8 cellular contexts compared by ENCODE assay signal in the genomic region with DNA sequence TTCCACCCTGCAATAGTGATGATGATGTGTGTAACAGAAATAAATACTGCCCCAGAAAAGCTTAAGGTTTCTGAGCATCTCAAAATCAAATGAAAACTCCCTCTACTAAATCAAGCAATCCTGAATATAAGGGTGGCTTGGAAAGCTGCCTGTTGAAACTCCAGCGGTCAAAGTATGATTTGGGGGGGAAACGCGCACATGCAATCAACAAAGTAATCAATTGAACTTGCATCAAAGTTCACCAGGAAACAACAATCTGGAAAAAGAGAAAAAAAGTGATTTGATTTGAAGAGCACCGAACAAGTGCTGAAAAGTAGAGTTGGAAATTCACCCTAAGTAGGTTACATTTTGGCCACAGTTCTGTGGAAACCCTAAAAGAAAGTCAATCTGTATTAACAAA. TPM values are rescaled to one million over a fixed set of nuclear protein-coding genes. Genes with fewer than 3 reads are reported as not detected.
A peak's percentile ranks its signal among the peaks of the same experiment; 100 is the strongest.
DNase-seq lines count a peak whose midpoint lies in the region; ATAC-seq and TF ChIP-seq lines count a peak whose summit lies in the region.

No MANE protein-coding gene starts in this region.

- DNase-seq in activated T-cell treated with anti-CD3 and anti-CD28 coated beads, Interleukin-2, amount 50 U/mL, for 4 hours, result no peak
- no peak for DNase-seq in activated T-cell treated with anti-CD3 and anti-CD28 coated beads for 4 hours
- no peak for DNase-seq in adrenal gland
- no peak for DNase-seq in thyroid gland
- no peak for DNase-seq in stimulated activated CD8-positive, alpha-beta memory T cell treated with anti-CD3 and anti-CD28 coated beads, Interleukin-4, amount 100 ng/mL, for 48 hours
- no peak for DNase-seq in germinal center (ENCODE audit: low spot score)

- H3K4me1 Mint-ChIP-seq in activated T-cell treated with anti-CD3 and anti-CD28 coated beads, Interleukin-2, amount 50 U/mL, for 4 hours (ENCODE audit: low read depth), result peaks cover 53% of the 10 kb centered on the region

- 1 to 2% (median 2%) methylated on average over 4 of the region's 4 CpGs for WGBS in adrenal gland, 4 donors
- 3% methylated on average over 4 of the region's 4 CpGs for WGBS in thyroid gland, 2 donors

- H3K27me3 ChIP-seq in adrenal gland, result no peaks in the 10 kb centered on the region
- no peaks in the 10 kb centered on the region for H3K27me3 ChIP-seq in layer of hippocampus (ENCODE audit: control insufficient read depth, insufficient read depth, low read length)
- no peaks in the 10 kb centered on the region for H3K27me3 ChIP-seq in thyroid gland

- H3K36me3 ChIP-seq in adrenal gland (replicated peaks in 1 of 2), result no peaks in the 10 kb centered on the region
- no peaks in the 10 kb centered on the region for H3K36me3 ChIP-seq in thyroid gland

- no peaks in the 10 kb centered on the region for H3K9me3 ChIP-seq in adrenal gland (replicated peaks in 1 of 3)
- no peaks in the 10 kb centered on the region for H3K9me3 ChIP-seq in thyroid gland

- no peak for ATAC-seq in activated T-cell treated with anti-CD3 and anti-CD28 coated beads, Interleukin-2, amount 50 U/mL, for 4 hours
- ATAC-seq in GM19455 (IDR thresholded peaks at IDR 0.05; ENCODE audit: unreplicated experiment), result no peak

- intact Hi-C loops in adrenal gland (cut with DNase I) (no loop called here), thyroid gland (cut with DNase I) (no loop called here)

- H3K4me3 ChIP-seq in adrenal gland (peak overlapping the region in 2 of 4 donors; percentile 46 to 87), thyroid gland (replicated peaks in 1 of 3) (peak overlapping the region; percentile 30 to 67 (median 45))

- peak overlapping the region in 4 of 5 donors; percentile 85 to 99 (median 94) for H3K27ac ChIP-seq in adrenal gland
- H3K27ac ChIP-seq in layer of hippocampus (ENCODE audit: low read depth, low read length), result peak overlapping the region; percentile 91
- H3K27ac ChIP-seq in thyroid gland, result peak overlapping the region; percentile 80 to 88 (median 82)

- H3K9me3 Mint-ChIP-seq in activated T-cell treated with anti-CD3 and anti-CD28 coated beads, Interleukin-2, amount 50 U/mL, for 4 hours, result no peaks in the 10 kb centered on the region

- no peaks in the 10 kb centered on the region for H3K27me3 Mint-ChIP-seq in activated T-cell treated with anti-CD3 and anti-CD28 coated beads, Interleukin-2, amount 50 U/mL, for 4 hours (ENCODE audit: low read depth)

- TF ChIP-seq POLR2A in adrenal gland (IDR thresholded peaks at IDR 0.05) (no peak), thyroid gland (IDR thresholded peaks at IDR 0.05) (no peak)

- peaks cover 22% of the 10 kb centered on the region for H3K36me3 Mint-ChIP-seq in activated T-cell treated with anti-CD3 and anti-CD28 coated beads, Interleukin-2, amount 50 U/mL, for 4 hours (ENCODE audit: insufficient read depth)

- TF ChIP-seq CTCF in adrenal gland (IDR thresholded peaks at IDR 0.05), result no peak
- no peak for TF ChIP-seq CTCF in thyroid gland (IDR thresholded peaks at IDR 0.05)

- peak overlapping the region; percentile 92 for H3K4me3 Mint-ChIP-seq in activated T-cell treated with anti-CD3 and anti-CD28 coated beads, Interleukin-2, amount 50 U/mL, for 4 hours

- H3K4me1 ChIP-seq in adrenal gland (replicated peaks in 1 of 2) (peaks cover 13 to 26% of the 10 kb centered on the region in 2 donors), thyroid gland (peaks cover 8 to 16% of the 10 kb centered on the region in 2 donors)

RNA-seq across cellular contexts. Expression of a gene that starts 0.7 kb away (rescaled TPM):
- total RNA-seq in activated T-cell treated with anti-CD3 and anti-CD28 coated beads, Interleukin-2, amount 50 U/mL, for 4 hours, result 10 to 100 TPM; 77.4 to 87.8 (median 81.6) TPM
- total RNA-seq in adrenal gland, result 100 to 1,000 TPM in 6 of 8 donors, 10 to 100 TPM in 2; 56.4 to 173 (median 115) TPM
- 100 to 1,000 TPM in 1 of 3 donors, 10 to 100 TPM in 2; 24.5 to 328 (median 30.6) TPM for polyA plus RNA-seq in adrenal gland
- 100 to 1,000 TPM in 3 of 4 donors, 10 to 100 TPM in 1; 52.0 to 167 (median 108) TPM for total RNA-seq in thyroid gland

RNA-seq across cellular contexts. Expression of a gene that starts 43.6 kb away (rescaled TPM):
- 10 to 100 TPM in 1 of 3 donors, 1 to 10 TPM in 2; 9.0 to 10.5 (median 9.8) TPM for total RNA-seq in activated T-cell treated with anti-CD3 and anti-CD28 coated beads, Interleukin-2, amount 50 U/mL, for 4 hours
- total RNA-seq in adrenal gland (1 to 10 TPM in 4 of 8 donors, under 1 TPM in 3, not detected in 1; 0.46 to 3.5 (median 1.7) TPM), thyroid gland (1 to 10 TPM in 3 of 4 donors, under 1 TPM in 1; 0.78 to 8.2 (median 4.9) TPM)
- polyA plus RNA-seq in adrenal gland, result 1 to 10 TPM; 1.3 to 6.6 (median 2.4) TPM

RNA-seq across cellular contexts. Expression of a gene that starts 48.3 kb away (rescaled TPM):
- total RNA-seq in activated T-cell treated with anti-CD3 and anti-CD28 coated beads, Interleukin-2, amount 50 U/mL, for 4 hours, result 10 to 100 TPM; 62.4 to 70.6 (median 67.8) TPM
- total RNA-seq in adrenal gland (10 to 100 TPM; 22.0 to 54.4 (median 45.5) TPM), thyroid gland (10 to 100 TPM; 43.9 to 73.1 (median 57.4) TPM)
- 10 to 100 TPM in 2 of 3 donors, 1 to 10 TPM in 1; 8.2 to 53.6 (median 21.2) TPM for polyA plus RNA-seq in adrenal gland
